In genomic region chr4:176385601-176386000, GRCh38 we compare ENCODE assay signal across 35 cellular contexts.
"Had no signal": no experiment of that assay in that cellular context is flagged by ENCODE, and none has a peak within 500 bp of the region (broad histone marks: within the 10 kb centered on the region; RNA-seq: fewer than 3 reads in every experiment).

No MANE protein-coding gene starts in this region.

- H3K27ac Mint-ChIP-seq: activated naive CD4-positive, alpha-beta T cell treated with anti-CD3 and anti-CD28 coated beads for 36 hours; activated naive CD4-positive, alpha-beta T cell treated with anti-CD3 and anti-CD28 coated beads, Interleukin-2, amount 10 ng/mL, durations not matched to agents 7 days and 5 days; activated naive CD4-positive, alpha-beta T cell treated with anti-CD3 and anti-CD28 coated beads, Interleukin-2, amount 50 U/mL, for 24 hours; activated naive CD4-positive, alpha-beta T cell treated with anti-CD3 and anti-CD28 coated beads, Interleukin-2, amount 50 U/mL, for 72 hours; activated naive CD8-positive, alpha-beta T cell; activated naive CD8-positive, alpha-beta T cell treated with anti-CD3 and anti-CD28 coated beads for 36 hours; activated naive CD8-positive, alpha-beta T cell treated with anti-CD3 and anti-CD28 coated beads, Interleukin-2, amount 10 ng/mL, durations not matched to agents 7 days and 5 days; activated naive CD8-positive, alpha-beta T cell treated with anti-CD3 and anti-CD28 coated beads, Interleukin-2, amount 50 U/mL, for 24 hours; activated T-cell treated with anti-CD3 and anti-CD28 coated beads, Interleukin-2, amount 50 U/mL, for 24 hours; activated T-cell treated with anti-CD3 and anti-CD28 coated beads, Interleukin-2, amount 50 U/mL, for 72 hours; activated T-helper 1 cell treated with anti-CD3 and anti-CD28 coated beads, Interleukin-12 subunit alpha, Interleukin-12 subunit beta, Interleukin-2, Interleukin-4 antibody, amounts not matched to agents 30 ng/mL and 10 ng/mL and 1 ng/mL, durations not matched to agents 14 hours and 24 hours and 36 hours; activated T-helper 17 cell treated with anti-CD3 and anti-CD28 coated beads, Interleukin-2, amount 50 U/mL, for 72 hours; activated T-helper 2 cell treated with anti-CD3 and anti-CD28 coated beads, Interferon-gamma antibody, Interleukin-2, Interleukin-4, amounts not matched to agents 10 μg/mL and 5 μg/mL and 100 μg/mL, durations not matched to agents 14 hours and 24 hours and 36 hours; brain had no signal

- ATAC-seq: activated naive CD4-positive, alpha-beta T cell treated with anti-CD3 and anti-CD28 coated beads, Interleukin-2, amount 50 U/mL, for 72 hours; activated naive CD8-positive, alpha-beta T cell treated with anti-CD3 and anti-CD28 coated beads, Interleukin-2, amount 50 U/mL, for 24 hours; activated T-cell treated with anti-CD3 and anti-CD28 coated beads, Interleukin-2, amount 50 U/mL, for 4 hours; activated T-cell treated with anti-CD3 and anti-CD28 coated beads, Interleukin-2, amount 50 U/mL, for 72 hours; activated T-helper 17 cell treated with anti-CD3 and anti-CD28 coated beads, Interleukin-2, amount 50 U/mL, for 72 hours; body of pancreas had no signal

- H3K4me3 Mint-ChIP-seq: activated naive CD4-positive, alpha-beta T cell treated with anti-CD3 and anti-CD28 coated beads for 36 hours; activated naive CD4-positive, alpha-beta T cell treated with anti-CD3 and anti-CD28 coated beads, Interleukin-2, amount 10 ng/mL, durations not matched to agents 7 days and 5 days; activated naive CD4-positive, alpha-beta T cell treated with anti-CD3 and anti-CD28 coated beads, Interleukin-2, amount 50 U/mL, for 24 hours; activated naive CD8-positive, alpha-beta T cell; activated naive CD8-positive, alpha-beta T cell treated with anti-CD3 and anti-CD28 coated beads for 36 hours; activated naive CD8-positive, alpha-beta T cell treated with anti-CD3 and anti-CD28 coated beads, Interleukin-2, amount 10 ng/mL, durations not matched to agents 7 days and 5 days; activated naive CD8-positive, alpha-beta T cell treated with anti-CD3 and anti-CD28 coated beads, Interleukin-2, amount 50 U/mL, for 24 hours; activated T-cell treated with anti-CD3 and anti-CD28 coated beads, Interleukin-2, amount 50 U/mL, for 24 hours; activated T-cell treated with anti-CD3 and anti-CD28 coated beads, Interleukin-2, amount 50 U/mL, for 4 hours; activated T-cell treated with anti-CD3 and anti-CD28 coated beads, Interleukin-2, amount 50 U/mL, for 72 hours; activated T-helper 1 cell treated with anti-CD3 and anti-CD28 coated beads, Interleukin-12 subunit alpha, Interleukin-12 subunit beta, Interleukin-2, Interleukin-4 antibody, amounts not matched to agents 30 ng/mL and 10 ng/mL and 1 ng/mL, durations not matched to agents 14 hours and 24 hours and 36 hours; activated T-helper 17 cell treated with anti-CD3 and anti-CD28 coated beads, Interleukin-2, amount 50 U/mL, for 72 hours; brain; central memory CD8-positive, alpha-beta T cell had no signal

- DNase-seq: activated effector memory CD4-positive, alpha-beta T cell treated with anti-CD3 and anti-CD28 coated beads, Interleukin-2, amount 50 U/mL, for 16 hours; activated effector memory CD4-positive, alpha-beta T cell treated with Interleukin-2 at 50 U/mL for 16 hours; activated gamma-delta T cell; activated gamma-delta T cell treated with Interleukin-2 at 50 U/mL for 16 hours; activated naive CD4-positive, alpha-beta T cell; activated naive CD4-positive, alpha-beta T cell treated with anti-CD3 and anti-CD28 coated beads for 36 hours; activated naive CD4-positive, alpha-beta T cell treated with anti-CD3 and anti-CD28 coated beads, Interleukin-2, amount 10 ng/mL, durations not matched to agents 7 days and 5 days; activated naive CD4-positive, alpha-beta T cell treated with anti-CD3 and anti-CD28 coated beads, Interleukin-2, amount 50 U/mL, for 16 hours; activated naive CD4-positive, alpha-beta T cell treated with Interleukin-2 at 50 U/mL for 16 hours; activated naive CD8-positive, alpha-beta T cell treated with anti-CD3 and anti-CD28 coated beads for 36 hours; activated naive CD8-positive, alpha-beta T cell treated with anti-CD3 and anti-CD28 coated beads, Interleukin-2, amount 10 ng/mL, durations not matched to agents 7 days and 5 days; activated naive CD8-positive, alpha-beta T cell treated with anti-CD3 and anti-CD28 coated beads, Interleukin-2, amount 50 U/mL, for 24 hours; activated T-cell treated with anti-CD3 and anti-CD28 coated beads, Interleukin-2, amount 50 U/mL, for 1 hour; activated T-cell treated with anti-CD3 and anti-CD28 coated beads, Interleukin-2, amount 50 U/mL, for 24 hours; activated T-cell treated with anti-CD3 and anti-CD28 coated beads, Interleukin-2, amount 50 U/mL, for 4 hours; activated T-cell treated with anti-CD3 and anti-CD28 coated beads, Interleukin-2, amount 50 U/mL, for 48 hours; activated T-cell treated with anti-CD3 and anti-CD28 coated beads, Interleukin-2, amount 50 U/mL, for 72 hours; adrenal gland; amniotic stem cell; amygdala; anterior cingulate cortex; aorta; body of pancreas; brain microvascular endothelial cell; caudate nucleus; central memory CD4-positive, alpha-beta T cell; cerebellar nuclear complex had no signal

- H3K9me3 Mint-ChIP-seq: activated naive CD4-positive, alpha-beta T cell treated with anti-CD3 and anti-CD28 coated beads for 36 hours; activated naive CD4-positive, alpha-beta T cell treated with anti-CD3 and anti-CD28 coated beads, Interleukin-2, amount 10 ng/mL, durations not matched to agents 7 days and 5 days; activated naive CD4-positive, alpha-beta T cell treated with anti-CD3 and anti-CD28 coated beads, Interleukin-2, amount 50 U/mL, for 24 hours; activated naive CD4-positive, alpha-beta T cell treated with anti-CD3 and anti-CD28 coated beads, Interleukin-2, amount 50 U/mL, for 72 hours; activated naive CD8-positive, alpha-beta T cell treated with anti-CD3 and anti-CD28 coated beads for 36 hours; activated naive CD8-positive, alpha-beta T cell treated with anti-CD3 and anti-CD28 coated beads, Interleukin-2, amount 10 ng/mL, durations not matched to agents 7 days and 5 days; activated naive CD8-positive, alpha-beta T cell treated with anti-CD3 and anti-CD28 coated beads, Interleukin-2, amount 50 U/mL, for 24 hours; activated T-cell treated with anti-CD3 and anti-CD28 coated beads, Interleukin-2, amount 50 U/mL, for 24 hours; activated T-cell treated with anti-CD3 and anti-CD28 coated beads, Interleukin-2, amount 50 U/mL, for 4 hours; activated T-cell treated with anti-CD3 and anti-CD28 coated beads, Interleukin-2, amount 50 U/mL, for 72 hours; activated T-helper 1 cell treated with anti-CD3 and anti-CD28 coated beads, Interleukin-12 subunit alpha, Interleukin-12 subunit beta, Interleukin-2, Interleukin-4 antibody, amounts not matched to agents 30 ng/mL and 10 ng/mL and 1 ng/mL, durations not matched to agents 14 hours and 24 hours and 36 hours; activated T-helper 17 cell treated with anti-CD3 and anti-CD28 coated beads, Interleukin-2, amount 50 U/mL, for 72 hours; activated T-helper 2 cell treated with anti-CD3 and anti-CD28 coated beads, Interferon-gamma antibody, Interleukin-2, Interleukin-4, amounts not matched to agents 10 μg/mL and 5 μg/mL and 100 μg/mL, durations not matched to agents 14 hours and 24 hours and 36 hours; central memory CD8-positive, alpha-beta T cell had no signal

- H3K36me3 Mint-ChIP-seq: activated naive CD4-positive, alpha-beta T cell treated with anti-CD3 and anti-CD28 coated beads, Interleukin-2, amount 10 ng/mL, durations not matched to agents 7 days and 5 days; activated naive CD4-positive, alpha-beta T cell treated with anti-CD3 and anti-CD28 coated beads, Interleukin-2, amount 50 U/mL, for 24 hours; activated naive CD4-positive, alpha-beta T cell treated with anti-CD3 and anti-CD28 coated beads, Interleukin-2, amount 50 U/mL, for 72 hours; activated naive CD8-positive, alpha-beta T cell; activated naive CD8-positive, alpha-beta T cell treated with anti-CD3 and anti-CD28 coated beads for 36 hours; activated naive CD8-positive, alpha-beta T cell treated with anti-CD3 and anti-CD28 coated beads, Interleukin-2, amount 10 ng/mL, durations not matched to agents 7 days and 5 days; brain had no signal

- H3K4me1 Mint-ChIP-seq: activated naive CD4-positive, alpha-beta T cell treated with anti-CD3 and anti-CD28 coated beads, Interleukin-2, amount 10 ng/mL, durations not matched to agents 7 days and 5 days; activated naive CD4-positive, alpha-beta T cell treated with anti-CD3 and anti-CD28 coated beads, Interleukin-2, amount 50 U/mL, for 24 hours; activated naive CD8-positive, alpha-beta T cell treated with anti-CD3 and anti-CD28 coated beads for 36 hours; activated naive CD8-positive, alpha-beta T cell treated with anti-CD3 and anti-CD28 coated beads, Interleukin-2, amount 10 ng/mL, durations not matched to agents 7 days and 5 days; activated naive CD8-positive, alpha-beta T cell treated with anti-CD3 and anti-CD28 coated beads, Interleukin-2, amount 50 U/mL, for 24 hours; activated T-helper 17 cell treated with anti-CD3 and anti-CD28 coated beads, Interleukin-2, amount 50 U/mL, for 72 hours; central memory CD8-positive, alpha-beta T cell had no signal
